Comparison of ENCODE assay signal across 1 cellular context in the genomic region with DNA sequence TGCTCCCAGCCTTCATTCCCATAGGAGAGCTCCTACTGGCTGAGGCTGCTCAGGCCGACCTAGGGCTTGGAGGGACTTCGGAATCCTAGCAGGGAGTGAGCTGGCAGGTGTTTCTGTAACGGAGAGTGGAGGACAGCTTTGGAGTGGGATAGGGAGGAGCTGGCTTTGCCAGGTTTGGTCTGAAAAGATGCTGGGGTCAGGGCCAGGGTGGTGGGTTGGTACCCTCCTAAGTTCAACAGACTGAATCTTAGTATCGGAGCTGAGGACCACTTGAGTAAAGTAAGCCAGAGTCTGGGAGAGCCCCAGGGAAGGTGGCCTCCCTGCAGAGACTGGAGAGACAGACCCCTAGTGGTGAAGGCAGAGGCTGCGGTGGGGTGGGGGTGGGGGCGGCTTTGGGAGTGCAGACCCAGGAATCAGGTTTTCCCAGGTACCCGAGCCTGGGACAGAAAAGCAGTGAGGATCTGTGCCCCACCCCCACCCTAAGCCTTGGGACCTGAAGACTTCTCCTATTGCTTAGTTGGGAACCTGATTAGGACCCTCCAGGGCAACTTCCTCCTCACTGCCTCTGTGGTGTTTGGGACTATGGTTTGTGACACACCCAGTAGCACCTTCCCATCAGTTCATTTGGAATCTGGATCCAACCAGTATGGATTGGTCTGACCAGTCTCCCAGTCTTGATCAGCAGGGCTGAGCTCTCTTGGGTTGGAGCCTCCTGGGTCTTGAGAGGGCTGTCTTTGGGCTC.
A peak's percentile ranks its signal among the peaks of the same experiment; 100 is the strongest.
TF ChIP-seq lines count a peak whose summit lies in the region.

No MANE protein-coding gene starts in this region.

TF ChIP-seq in HepG2, 621 proteins besides CTCF, POLR2A, EP300 and RAD21 (continued from another document):
- no peak; the same call in 1 of the 2 replicates for TF ChIP-seq ZBTB34 (CRISPR knock-in tag; IDR thresholded peaks at IDR 0.05)
- no peak for TF ChIP-seq BHLHE40 (IDR thresholded peaks at IDR 0.05; ENCODE audit: low read length)
- no peak for TF ChIP-seq PCBP2 (optimal IDR thresholded peaks at IDR 0.05; ENCODE audit: low read depth, low read length, poor library complexity, severe bottlenecking)
- TF ChIP-seq REXO4 (CRISPR knock-in tag; IDR thresholded peaks at IDR 0.05; ENCODE audit: borderline replicate concordance) = no peak
- TF ChIP-seq BRF2 (CRISPR knock-in tag; IDR thresholded peaks at IDR 0.05) = 0 out of 2 replicates have a peak, but pooled peaks have one; percentile 11
- no peak for TF ChIP-seq GMEB2 (CRISPR knock-in tag; IDR thresholded peaks at IDR 0.05; ENCODE audit: low read depth)
- TF ChIP-seq, protein P1, sequence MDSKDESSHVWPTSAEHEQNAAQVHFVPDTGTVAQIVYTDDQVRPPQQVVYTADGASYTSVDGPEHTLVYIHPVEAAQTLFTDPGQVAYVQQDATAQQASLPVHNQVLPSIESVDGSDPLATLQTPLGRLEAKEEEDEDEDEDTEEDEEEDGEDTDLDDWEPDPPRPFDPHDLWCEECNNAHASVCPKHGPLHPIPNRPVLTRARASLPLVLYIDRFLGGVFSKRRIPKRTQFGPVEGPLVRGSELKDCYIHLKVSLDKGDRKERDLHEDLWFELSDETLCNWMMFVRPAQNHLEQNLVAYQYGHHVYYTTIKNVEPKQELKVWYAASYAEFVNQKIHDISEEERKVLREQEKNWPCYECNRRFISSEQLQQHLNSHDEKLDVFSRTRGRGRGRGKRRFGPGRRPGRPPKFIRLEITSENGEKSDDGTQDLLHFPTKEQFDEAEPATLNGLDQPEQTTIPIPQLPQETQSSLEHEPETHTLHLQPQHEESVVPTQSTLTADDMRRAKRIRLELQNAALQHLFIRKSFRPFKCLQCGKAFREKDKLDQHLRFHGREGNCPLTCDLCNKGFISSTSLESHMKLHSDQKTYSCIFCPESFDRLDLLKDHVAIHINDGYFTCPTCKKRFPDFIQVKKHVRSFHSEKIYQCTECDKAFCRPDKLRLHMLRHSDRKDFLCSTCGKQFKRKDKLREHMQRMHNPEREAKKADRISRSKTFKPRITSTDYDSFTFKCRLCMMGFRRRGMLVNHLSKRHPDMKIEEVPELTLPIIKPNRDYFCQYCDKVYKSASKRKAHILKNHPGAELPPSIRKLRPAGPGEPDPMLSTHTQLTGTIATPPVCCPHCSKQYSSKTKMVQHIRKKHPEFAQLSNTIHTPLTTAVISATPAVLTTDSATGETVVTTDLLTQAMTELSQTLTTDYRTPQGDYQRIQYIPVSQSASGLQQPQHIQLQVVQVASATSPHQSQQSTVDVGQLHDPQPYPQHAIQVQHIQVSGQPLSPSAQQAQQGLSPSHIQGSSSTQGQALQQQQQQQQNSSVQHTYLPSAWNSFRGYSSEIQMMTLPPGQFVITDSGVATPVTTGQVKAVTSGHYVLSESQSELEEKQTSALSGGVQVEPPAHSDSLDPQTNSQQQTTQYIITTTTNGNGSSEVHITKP (CRISPR knock-in tag; IDR thresholded peaks at IDR 0.05; ENCODE audit: low read depth) = no peak
- TF ChIP-seq ZMYM4 (CRISPR knock-in tag; IDR thresholded peaks at IDR 0.05) = 0 out of 2 replicates have a peak, but pooled peaks have one; percentile 11
- no peak for TF ChIP-seq ZSCAN30 (CRISPR knock-in tag; IDR thresholded peaks at IDR 0.05)
- 0 out of 2 replicates have a peak, but pooled peaks have one; percentile 21 for TF ChIP-seq SMYD3 (CRISPR knock-in tag; IDR thresholded peaks at IDR 0.05)
- TF ChIP-seq, protein P2, sequence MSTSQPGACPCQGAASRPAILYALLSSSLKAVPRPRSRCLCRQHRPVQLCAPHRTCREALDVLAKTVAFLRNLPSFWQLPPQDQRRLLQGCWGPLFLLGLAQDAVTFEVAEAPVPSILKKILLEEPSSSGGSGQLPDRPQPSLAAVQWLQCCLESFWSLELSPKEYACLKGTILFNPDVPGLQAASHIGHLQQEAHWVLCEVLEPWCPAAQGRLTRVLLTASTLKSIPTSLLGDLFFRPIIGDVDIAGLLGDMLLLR (CRISPR knock-in tag; IDR thresholded peaks at IDR 0.05) = no peak
- no peak for TF ChIP-seq ZNF460 (CRISPR knock-in tag; IDR thresholded peaks at IDR 0.05; ENCODE audit: borderline replicate concordance)
TF ChIP-seq in HepG2: peak in this region for 42.
